8 cellular contexts compared by ENCODE assay signal in genomic region chr1:10943991-10944730, GRCh38.
DNase-seq lines count a peak whose midpoint lies in the region; ATAC-seq and TF ChIP-seq lines count a peak whose summit lies in the region.

No MANE protein-coding gene starts in this region.

- no peaks in the 10 kb centered on the region for H3K9me3 Mint-ChIP-seq in activated T-cell treated with anti-CD3 and anti-CD28 coated beads, Interleukin-2, amount 50 U/mL, for 72 hours

- H3K27ac Mint-ChIP-seq in activated T-cell treated with anti-CD3 and anti-CD28 coated beads, Interleukin-2, amount 50 U/mL, for 72 hours: no peak overlapping the region

- H3K27ac ChIP-seq in VCaP: peak overlapping the region; percentile 31; the same call in 1 of the 2 replicates

- peaks cover 64% of the 10 kb centered on the region for H3K27me3 Mint-ChIP-seq in activated T-cell treated with anti-CD3 and anti-CD28 coated beads, Interleukin-2, amount 50 U/mL, for 72 hours (ENCODE audit: low read depth)

- H3K4me1 Mint-ChIP-seq in activated T-cell treated with anti-CD3 and anti-CD28 coated beads, Interleukin-2, amount 50 U/mL, for 72 hours (ENCODE audit: low read depth): peaks cover 39% of the 10 kb centered on the region

- no peak for DNase-seq in activated T-cell treated with anti-CD3 and anti-CD28 coated beads, Interleukin-2, amount 50 U/mL, for 72 hours
- DNase-seq in activated T-cell treated with anti-CD3 and anti-CD28 coated beads, Interleukin-2, amount 50 U/mL, for 48 hours: no peak
- DNase-seq in left kidney (ENCODE audit: low read depth, low spot score) (peak; percentile 77), GM13977 (ENCODE audit: low spot score) (no peak)

- in situ Hi-C loops in GM13977 (cut with MboI; ENCODE audit: low pct_unique_long_range_greater_than_20kb, low sequenced_read_pairs, unreplicated experiment): loop anchor here (25.0 kb wide), 1 partner anchor 432 kb away; no protein-coding TSS in a partner anchor

- ATAC-seq in activated T-cell treated with anti-CD3 and anti-CD28 coated beads, Interleukin-2, amount 50 U/mL, for 72 hours (replicated peaks in 1 of 2): no peak
- ATAC-seq in GM21390 (IDR thresholded peaks at IDR 0.05; ENCODE audit: unreplicated experiment) (no peak), GM21447 (IDR thresholded peaks at IDR 0.05; ENCODE audit: unreplicated experiment) (no peak), GM21737 (IDR thresholded peaks at IDR 0.05; ENCODE audit: unreplicated experiment) (no peak)

- TF ChIP-seq CTCF in VCaP (conservative IDR thresholded peaks at IDR 0.05) (no peak), GM13977 (IDR thresholded peaks at IDR 0.05; ENCODE audit: extremely low read depth, insufficient read depth, missing control alignments) (no peak)

- no peaks in the 10 kb centered on the region for H3K36me3 Mint-ChIP-seq in activated T-cell treated with anti-CD3 and anti-CD28 coated beads, Interleukin-2, amount 50 U/mL, for 72 hours (ENCODE audit: insufficient read depth in 2 of 2)

- H3K4me3 Mint-ChIP-seq in activated T-cell treated with anti-CD3 and anti-CD28 coated beads, Interleukin-2, amount 50 U/mL, for 72 hours: peak overlapping the region; percentile 8 to 59
